ENCODE assay signal across 1 cellular context in genomic region chr13:39493966-39494365, GRCh38.
A peak's percentile ranks its signal among the peaks of the same experiment; 100 is the strongest.
TF ChIP-seq lines count a peak whose summit lies in the region.

No MANE protein-coding gene starts in this region.

TF ChIP-seq in GM23338, 12 proteins besides CTCF, POLR2A, EP300 and RAD21 (continued from another document):
- no peak for TF ChIP-seq REST (IDR thresholded peaks at IDR 0.05; ENCODE audit: unreplicated experiment)
- 0 out of 2 replicates have a peak, but pooled peaks have one; percentile 5 for TF ChIP-seq CREB1 (CRISPR knock-in tag; IDR thresholded peaks at IDR 0.05; ENCODE audit: low read depth)
- no peak for TF ChIP-seq ZNF114 (CRISPR knock-in tag; IDR thresholded peaks at IDR 0.05)
- peak; percentile 52; the same call in 1 of the 2 replicates for TF ChIP-seq ZNF462 (CRISPR knock-in tag; IDR thresholded peaks at IDR 0.05)
- TF ChIP-seq JUNB (IDR thresholded peaks at IDR 0.05; ENCODE audit: unreplicated experiment) = no peak
- TF ChIP-seq ZNF331 (CRISPR knock-in tag; IDR thresholded peaks at IDR 0.05; ENCODE audit: low read depth) = no peak
